In genomic region chr1:165647517-165647916, GRCh38 we compare ENCODE assay signal across 27 cellular contexts.
"Had no signal": no experiment of that assay in that cellular context is flagged by ENCODE, and none has a peak within 500 bp of the region (broad histone marks: within the 10 kb centered on the region; RNA-seq: fewer than 3 reads in every experiment).

No MANE protein-coding gene starts in this region.

- H3K27ac ChIP-seq: breast epithelium, esophagus squamous epithelium, neural progenitor cell, parathyroid adenoma, right atrium auricular region, spleen, suprapubic skin, tibial artery had no signal

- H3K27me3 Mint-ChIP-seq: activated CD4-positive, alpha-beta T cell treated with anti-CD3 and anti-CD28 coated beads for 36 hours; activated naive CD4-positive, alpha-beta T cell treated with anti-CD3 and anti-CD28 coated beads, Interleukin-2, amount 50 U/mL, for 24 hours; activated T-cell treated with anti-CD3 and anti-CD28 coated beads, Interleukin-2, amount 50 U/mL, for 24 hours; activated T-helper 17 cell treated with anti-CD3 and anti-CD28 coated beads, Interleukin-2, amount 50 U/mL, for 72 hours; dendritic cell treated with granulocyte-macrophage colony-stimulating factor and Interleukin-4, amounts not matched to agents 40 ng/mL and 50 ng/mL, for 4 days; T-cell had no signal

- H3K4me2 ChIP-seq: neural progenitor cell had no signal

- H3K9me3 Mint-ChIP-seq: activated naive CD4-positive, alpha-beta T cell treated with anti-CD3 and anti-CD28 coated beads, Interleukin-2, amount 50 U/mL, for 24 hours; activated T-cell treated with anti-CD3 and anti-CD28 coated beads, Interleukin-2, amount 50 U/mL, for 24 hours; activated T-helper 17 cell treated with anti-CD3 and anti-CD28 coated beads, Interleukin-2, amount 50 U/mL, for 72 hours; dendritic cell treated with granulocyte-macrophage colony-stimulating factor and Interleukin-4, amounts not matched to agents 40 ng/mL and 50 ng/mL, for 4 days; natural killer cell; neural progenitor cell; T-cell; T-helper 2 cell treated with Interferon-gamma antibody and Interleukin-4, amounts not matched to agents 5 μg/mL and 100 μg/mL, for 36 hours had no signal

- H3K27ac Mint-ChIP-seq: activated CD4-positive, alpha-beta T cell treated with anti-CD3 and anti-CD28 coated beads for 36 hours; activated naive CD4-positive, alpha-beta T cell treated with anti-CD3 and anti-CD28 coated beads, Interleukin-2, amount 50 U/mL, for 24 hours; activated T-cell treated with anti-CD3 and anti-CD28 coated beads, Interleukin-2, amount 50 U/mL, for 24 hours; activated T-helper 17 cell treated with anti-CD3 and anti-CD28 coated beads, Interleukin-2, amount 50 U/mL, for 72 hours; dendritic cell treated with granulocyte-macrophage colony-stimulating factor and Interleukin-4, amounts not matched to agents 40 ng/mL and 50 ng/mL, for 4 days; natural killer cell; neural progenitor cell; T-cell; T-helper 2 cell treated with Interferon-gamma antibody and Interleukin-4, amounts not matched to agents 5 μg/mL and 100 μg/mL, for 36 hours had no signal

- H3K36me3 Mint-ChIP-seq: natural killer cell had no signal

- H2AFZ ChIP-seq: neural progenitor cell, parathyroid adenoma had no signal

- H3K4me3 Mint-ChIP-seq: activated CD4-positive, alpha-beta T cell treated with anti-CD3 and anti-CD28 coated beads for 36 hours; activated naive CD4-positive, alpha-beta T cell treated with anti-CD3 and anti-CD28 coated beads, Interleukin-2, amount 50 U/mL, for 24 hours; activated T-cell treated with anti-CD3 and anti-CD28 coated beads, Interleukin-2, amount 50 U/mL, for 24 hours; activated T-helper 17 cell treated with anti-CD3 and anti-CD28 coated beads, Interleukin-2, amount 50 U/mL, for 72 hours; dendritic cell treated with granulocyte-macrophage colony-stimulating factor and Interleukin-4, amounts not matched to agents 40 ng/mL and 50 ng/mL, for 4 days; natural killer cell; neural progenitor cell; T-cell; T-helper 2 cell treated with Interferon-gamma antibody and Interleukin-4, amounts not matched to agents 5 μg/mL and 100 μg/mL, for 36 hours had no signal

- H3K9me3 ChIP-seq: breast epithelium, esophagus squamous epithelium, right atrium auricular region, spleen, suprapubic skin, tibial artery had no signal

- ATAC-seq: activated CD4-positive, alpha-beta T cell treated with anti-CD3 and anti-CD28 coated beads for 36 hours; activated T-helper 17 cell treated with anti-CD3 and anti-CD28 coated beads, Interleukin-2, amount 50 U/mL, for 72 hours; natural killer cell; T-cell had no signal

- H3K27me3 ChIP-seq: breast epithelium, esophagus squamous epithelium, neural progenitor cell, right atrium auricular region, spleen, suprapubic skin, tibial artery had no signal

- DNase-seq: activated CD4-positive, alpha-beta T cell treated with anti-CD3 and anti-CD28 coated beads for 36 hours; activated CD4-positive, alpha-beta T cell treated with anti-CD3 and anti-CD28 coated beads, Interleukin-2, amount 50 U/mL, for 48 hours; activated CD4-positive, CD25-positive, alpha-beta regulatory T cell; activated CD8-positive, alpha-beta memory T cell treated with anti-CD3 and anti-CD28 coated beads, Interleukin-2, amount 50 U/mL, for 48 hours; activated gamma-delta T cell treated with Interleukin-2 at 50 U/mL for 16 hours; activated T-cell treated with anti-CD3 and anti-CD28 coated beads, Interleukin-2, amount 50 U/mL, for 24 hours; central memory CD4-positive, alpha-beta T cell; esophagus squamous epithelium; foreskin melanocyte; islet precursor cell; left cardiac atrium; midbrain; natural killer cell; occipital lobe; spleen; stimulated activated naive CD4-positive, alpha-beta T cell; T-cell; tibial artery had no signal

- H3K4me1 ChIP-seq: breast epithelium, neural progenitor cell had no signal

- H3K4me1 Mint-ChIP-seq: neural progenitor cell had no signal

- H3K36me3 ChIP-seq: breast epithelium, neural progenitor cell had no signal

- H3K4me3 ChIP-seq: breast epithelium, esophagus squamous epithelium, neural progenitor cell, right atrium auricular region, spleen, suprapubic skin, tibial artery had no signal
